ENCODE assay signal across 1 cellular context in genomic region chr20:64041781-64042771, GRCh38.
TF ChIP-seq lines count a peak whose summit lies in the region.

No MANE protein-coding gene starts in this region.

TF ChIP-seq in HepG2, 621 proteins besides CTCF, POLR2A, EP300 and RAD21 (continued from another document):
- peak; percentile 73; the same call in 1 of the 2 replicates for TF ChIP-seq ZNF225 (CRISPR knock-in tag; IDR thresholded peaks at IDR 0.05)
- no peak for TF ChIP-seq NAIF1 (CRISPR knock-in tag; IDR thresholded peaks at IDR 0.05; ENCODE audit: borderline replicate concordance)
- peak; percentile 57; the same call in 1 of the 2 replicates for TF ChIP-seq ZNF614 (CRISPR knock-in tag; IDR thresholded peaks at IDR 0.05; ENCODE audit: borderline replicate concordance)
- TF ChIP-seq ZNF124 (CRISPR knock-in tag; IDR thresholded peaks at IDR 0.05): peak; percentile 57
- TF ChIP-seq MTA1 (CRISPR knock-in tag; IDR thresholded peaks at IDR 0.05; ENCODE audit: borderline replicate concordance): peak; percentile 88; the same call in 1 of the 2 replicates
- TF ChIP-seq RFX1 (IDR thresholded peaks at IDR 0.05): no peak
- no peak for TF ChIP-seq IKZF1 (IDR thresholded peaks at IDR 0.05)
- no peak for TF ChIP-seq PRDM4 (CRISPR knock-in tag; IDR thresholded peaks at IDR 0.05; ENCODE audit: borderline replicate concordance)
- no peak; the same call in none of the 2 replicates for TF ChIP-seq NFKBIZ (CRISPR knock-in tag; IDR thresholded peaks at IDR 0.05)
- 0 out of 2 replicates have a peak, but pooled peaks have one; percentile 31 for TF ChIP-seq RXRB (CRISPR knock-in tag; IDR thresholded peaks at IDR 0.05; ENCODE audit: borderline replicate concordance)
- TF ChIP-seq PTBP1 (IDR thresholded peaks at IDR 0.05; ENCODE audit: low read depth, low read length, poor library complexity, severe bottlenecking): peak; percentile 18
- TF ChIP-seq ZBTB46 (CRISPR knock-in tag; IDR thresholded peaks at IDR 0.05; ENCODE audit: borderline replicate concordance): peak; percentile 17; the same call in 1 of the 2 replicates
- no peak for TF ChIP-seq TRIM24 (CRISPR knock-in tag; IDR thresholded peaks at IDR 0.05)
- peak; percentile 78; the same call in 1 of the 2 replicates for TF ChIP-seq CBFB (CRISPR knock-in tag; IDR thresholded peaks at IDR 0.05)
- TF ChIP-seq DRAP1 (CRISPR knock-in tag; IDR thresholded peaks at IDR 0.05): no peak; the same call in 1 of the 2 replicates
- TF ChIP-seq ZNF318 (CRISPR knock-in tag; IDR thresholded peaks at IDR 0.05): no peak; the same call in none of the 2 replicates
- TF ChIP-seq ZNF850 (CRISPR knock-in tag; conservative IDR thresholded peaks at IDR 0.05): no peak
- TF ChIP-seq KIAA2018 (CRISPR knock-in tag; IDR thresholded peaks at IDR 0.05; ENCODE audit: borderline replicate concordance): no peak
- peak; percentile 87 for TF ChIP-seq ZNF777 (CRISPR knock-in tag; IDR thresholded peaks at IDR 0.05)
- TF ChIP-seq ZGPAT (CRISPR knock-in tag; IDR thresholded peaks at IDR 0.05): peak; percentile 80; the same call in 1 of the 2 replicates
- TF ChIP-seq LBX2 (CRISPR knock-in tag; IDR thresholded peaks at IDR 0.05; ENCODE audit: borderline replicate concordance): peak; percentile 62; the same call in 1 of the 2 replicates
- TF ChIP-seq RNF2 (conservative IDR thresholded peaks at IDR 0.05; ENCODE audit: low read depth): 0 out of 2 replicates have a peak, but pooled peaks have one; percentile 32
- peak; percentile 51; the same call in 1 of the 2 replicates for TF ChIP-seq ZNF720 (CRISPR knock-in tag; IDR thresholded peaks at IDR 0.05)
- TF ChIP-seq ZNF788 (CRISPR knock-in tag; IDR thresholded peaks at IDR 0.05; ENCODE audit: borderline replicate concordance): peak; percentile 82; the same call in 1 of the 2 replicates
- TF ChIP-seq KAT8 (CRISPR knock-in tag; IDR thresholded peaks at IDR 0.05): peak; percentile 81
- TF ChIP-seq ZNF577 (CRISPR knock-in tag; IDR thresholded peaks at IDR 0.05; ENCODE audit: borderline replicate concordance, low read depth): no peak
- TF ChIP-seq JUND (CRISPR knock-in tag; IDR thresholded peaks at IDR 0.05): no peak
